In genomic region chr9:97376902-97377301, GRCh38 we compare ENCODE assay signal across 24 cellular contexts.
"Had no signal": no experiment of that assay in that cellular context is flagged by ENCODE, and none has a peak within 500 bp of the region (broad histone marks: within the 10 kb centered on the region; RNA-seq: fewer than 3 reads in every experiment).

No MANE protein-coding gene starts in this region.

- H3K4me2 ChIP-seq: smooth muscle cell had no signal

- H3K4me3 ChIP-seq: ovary, psoas muscle, skin epidermis, smooth muscle cell, spleen, stomach, thoracic aorta, thyroid gland, tibial nerve, upper lobe of left lung, vagina had no signal

- H3K9ac ChIP-seq: parathyroid adenoma had no signal

- H3K4me1 ChIP-seq: parathyroid adenoma, psoas muscle, spleen, tibial nerve, upper lobe of left lung, vagina had no signal

- H3K9me3 ChIP-seq: ovary, psoas muscle, spleen, stomach, thoracic aorta, thyroid gland, tibial nerve, upper lobe of left lung, vagina had no signal

- H3K36me3 ChIP-seq: ovary, thyroid gland, vagina had no signal

- DNase-seq: naive B cell; naive thymus-derived CD8-positive, alpha-beta T cell; nephron progenitor cell; occipital lobe; ovary; posterior cingulate gyrus; psoas muscle; right cardiac atrium; spleen; stimulated activated CD4-positive, alpha-beta T cell treated with anti-CD3 and anti-CD28 coated beads, Interleukin-12 subunit alpha, Interleukin-12 subunit beta, amount 100 ng/mL, for 4 hours; stimulated activated CD4-positive, alpha-beta T cell treated with anti-CD3 and anti-CD28 coated beads, Interleukin-1b, Interleukin-23, amount 100 ng/mL, for 48 hours; stimulated activated CD4-positive, alpha-beta T cell treated with anti-CD3 and anti-CD28 coated beads, Interleukin-4, amount 100 ng/mL, for 24 hours; stimulated activated naive B cell treated with anti-CD40 and anti-IgM and Interleukin-4, amounts not matched to agents 10 μg/mL and 1 μg/mL and 100 μg/mL, for 72 hours; stimulated activated naive CD4-positive, alpha-beta T cell treated with Interleukin-2 at 50 U/mL for 16 hours; stomach; thyroid gland; trophoblast cell; upper lobe of left lung had no signal

- H3K27me3 ChIP-seq: ovary, spleen, stomach, thyroid gland, tibial nerve, upper lobe of left lung, vagina had no signal

- H3K27ac ChIP-seq: ovary, parathyroid adenoma, psoas muscle, skin epidermis, spleen, stomach, thoracic aorta, thyroid gland, tibial nerve, upper lobe of left lung, vagina had no signal

- H2AFZ ChIP-seq: parathyroid adenoma had no signal
